Comparison of ENCODE assay signal across 8 cellular contexts in the genomic region with DNA sequence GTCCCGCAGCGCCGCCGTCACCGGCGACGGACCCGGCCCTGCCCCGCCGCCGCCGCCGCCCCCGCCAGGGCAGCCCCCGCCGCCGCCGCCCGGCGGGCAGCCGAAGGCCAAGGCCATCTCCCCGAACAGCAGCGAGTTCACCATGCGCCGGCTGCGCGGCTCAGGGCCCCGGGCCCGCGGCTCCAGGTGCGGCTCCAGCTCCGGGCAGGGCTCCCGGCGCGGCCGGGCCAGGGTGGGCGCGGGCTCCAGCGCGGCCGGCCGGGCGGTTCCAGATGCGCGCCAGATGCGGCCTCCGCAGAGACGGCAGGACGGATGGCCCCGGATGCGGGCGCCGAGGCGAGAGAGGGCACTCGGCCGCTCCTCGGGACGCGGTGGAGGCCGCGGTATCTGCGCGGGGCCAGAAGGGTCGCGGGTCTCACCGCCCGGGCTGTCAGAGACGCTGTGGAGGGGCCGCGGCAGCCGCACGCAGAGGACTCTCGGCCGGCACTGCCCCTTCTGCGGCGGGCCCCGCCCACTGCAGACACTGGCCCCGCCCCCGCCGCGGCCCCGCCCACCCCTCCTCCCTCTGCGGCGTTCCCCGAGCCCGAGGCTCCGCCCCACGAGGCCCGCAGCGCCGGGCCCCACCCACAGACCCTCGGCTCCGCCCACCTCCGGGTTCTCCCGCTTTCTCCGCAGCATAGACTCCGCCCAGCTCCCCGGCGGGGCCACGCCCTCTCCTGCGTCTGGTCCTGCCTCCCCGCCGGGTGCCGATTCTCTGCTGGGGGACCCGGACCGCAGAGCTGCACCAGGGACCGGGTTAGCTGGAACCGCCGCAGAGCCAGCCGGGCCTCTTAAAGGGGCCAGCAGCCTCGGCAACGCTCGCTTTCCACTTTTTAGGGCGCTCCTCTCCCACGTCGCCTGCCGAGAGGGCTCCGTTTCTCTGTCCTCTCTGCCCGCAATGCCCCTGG. TPM values are rescaled to one million over a fixed set of nuclear protein-coding genes. Genes with fewer than 3 reads are reported as not detected.
DNase-seq lines count a peak whose midpoint lies in the region; ATAC-seq and TF ChIP-seq lines count a peak whose summit lies in the region.

Gene IFFO2, minus strand, starts transcription at position 488 of the 947 bp plus-strand sequence. Its CDS starts 344 bp downstream, at position 144.

- peaks cover 7 to 16% of the 10 kb centered on the region in 2 donors for H3K36me3 Mint-ChIP-seq in activated T-cell treated with anti-CD3 and anti-CD28 coated beads, Interleukin-2, amount 50 U/mL, for 72 hours (ENCODE audit: insufficient read depth in 2 of 2)

- peak within 1 kb of the TSS; percentile 89 to 97 for H3K4me3 Mint-ChIP-seq in activated T-cell treated with anti-CD3 and anti-CD28 coated beads, Interleukin-2, amount 50 U/mL, for 72 hours

- H3K4me1 ChIP-seq in HUES64 (ENCODE audit: insufficient read depth, low read length) (peaks cover 7% of the 10 kb centered on the region), Peyer's patch (peaks cover 0 to 34% (median 21%) of the 10 kb centered on the region in 4 donors), esophagus muscularis mucosa (peaks cover 37 to 52% (median 50%) of the 10 kb centered on the region in 4 donors)

- peak within 1 kb of the TSS; percentile 64 for H3K9ac ChIP-seq in HUES64 (ENCODE audit: low read depth, low read length)

- peaks cover 38% of the 10 kb centered on the region for H3K27me3 ChIP-seq in HUES64 (ENCODE audit: insufficient read depth, low read length)
- H3K27me3 ChIP-seq in Peyer's patch: no peaks in the 10 kb centered on the region
- no peaks in the 10 kb centered on the region for H3K27me3 ChIP-seq in esophagus muscularis mucosa

- H3K36me3 ChIP-seq in HUES64 (ENCODE audit: insufficient read depth, low read length): no peaks in the 10 kb centered on the region
- no peaks in the 10 kb centered on the region for H3K36me3 ChIP-seq in Peyer's patch
- H3K36me3 ChIP-seq in esophagus muscularis mucosa: no peaks in the 10 kb centered on the region

- TF ChIP-seq CTCF in Peyer's patch (IDR thresholded peaks at IDR 0.05) (no peak), esophagus muscularis mucosa (IDR thresholded peaks at IDR 0.05) (no peak)

- H3K27me3 Mint-ChIP-seq in activated T-cell treated with anti-CD3 and anti-CD28 coated beads, Interleukin-2, amount 50 U/mL, for 72 hours (ENCODE audit: low read depth): no peaks in the 10 kb centered on the region

- H3K9me3 ChIP-seq in HUES64 (ENCODE audit: insufficient read depth, low read depth, low read length) (no peaks in the 10 kb centered on the region), Peyer's patch (no peaks in the 10 kb centered on the region), esophagus muscularis mucosa (no peaks in the 10 kb centered on the region)

- no peaks in the 10 kb centered on the region for H3K9me3 Mint-ChIP-seq in activated T-cell treated with anti-CD3 and anti-CD28 coated beads, Interleukin-2, amount 50 U/mL, for 72 hours

- no peak for TF ChIP-seq EP300 in esophagus muscularis mucosa (IDR thresholded peaks at IDR 0.05)

- 0 out of 2 replicates have a peak within 1 kb of the TSS, but pooled peaks have one; percentile 16 for H3K27ac ChIP-seq in HUES64 (ENCODE audit: low read depth, low read length)
- peak within 1 kb of the TSS; percentile 57 to 90 (median 84) for H3K27ac ChIP-seq in Peyer's patch
- H3K27ac ChIP-seq in esophagus muscularis mucosa (replicated peaks in 1 of 4): peak within 1 kb of the TSS; percentile 85 to 95 (median 94)

- no peak within 1 kb of the TSS for H3K27ac Mint-ChIP-seq in activated T-cell treated with anti-CD3 and anti-CD28 coated beads, Interleukin-2, amount 50 U/mL, for 72 hours

- DNase-seq in DMS114 treated with DMSO at 0.1 percent for 48 hours (lab: John Stamatoyannopoulos, UW; ENCODE audit: unreplicated experiment) (peak; percentile 79), Peyer's patch (peak; percentile 99), esophagus muscularis mucosa (ENCODE audit: extremely low spot score) (peak; percentile 99), myocyte (ENCODE audit: low read depth) (peak; percentile 94)
- DNase-seq in activated T-cell treated with anti-CD3 and anti-CD28 coated beads, Interleukin-2, amount 50 U/mL, for 72 hours: peak; percentile 99 to 100
- peak; percentile 98 for DNase-seq in stimulated activated CD8-positive, alpha-beta memory T cell treated with anti-CD3 and anti-CD28 coated beads, Interleukin-7, amount 100 ng/mL, for 24 hours (ENCODE audit: low read depth)

- under 1% methylated on average over 114 of the region's 119 CpGs for WGBS in HUES64
- 0% methylated on average over 4 of the region's 119 CpGs for WGBS in esophagus muscularis mucosa

- TF ChIP-seq POLR2A in Peyer's patch (IDR thresholded peaks at IDR 0.05) (peak; percentile 59 to 65), esophagus muscularis mucosa (IDR thresholded peaks at IDR 0.05; ENCODE audit: low read depth) (peak; percentile 77)

- H3K4me1 Mint-ChIP-seq in activated T-cell treated with anti-CD3 and anti-CD28 coated beads, Interleukin-2, amount 50 U/mL, for 72 hours (ENCODE audit: low read depth): peaks cover 65% of the 10 kb centered on the region

- peak; percentile 64 for ATAC-seq in GM21515 (IDR thresholded peaks at IDR 0.05; ENCODE audit: unreplicated experiment)
- ATAC-seq in activated T-cell treated with anti-CD3 and anti-CD28 coated beads, Interleukin-2, amount 50 U/mL, for 72 hours (replicated peaks in 1 of 2): peak; percentile 64 to 67

- H3K4me3 ChIP-seq in HUES64 (ENCODE audit: low read length): peak within 1 kb of the TSS; percentile 69
- H3K4me3 ChIP-seq in Peyer's patch: peak within 1 kb of the TSS; percentile 75 to 97 (median 90)
- peak within 1 kb of the TSS; percentile 79 to 93 (median 86) for H3K4me3 ChIP-seq in esophagus muscularis mucosa

- intact Hi-C loops in esophagus muscularis mucosa (cut with DNase I): loop anchor here (5.0 kb wide), 1 partner anchor 34 kb away; no protein-coding TSS in a partner anchor

RNA-seq across cellular contexts. Expression of gene IFFO2, which starts in this region (rescaled TPM):
- 3.8 TPM for polyA plus RNA-seq in HUES64 (2013, experiment 1 of 2)
- polyA plus RNA-seq in HUES64 (2013, experiment 2 of 2): 3.2 TPM
- 10 to 100 TPM in 1 of 4 donors, 1 to 10 TPM in 3; 1.9 to 14.9 (median 3.8) TPM for total RNA-seq in Peyer's patch
- 10 to 100 TPM; 69.2 to 79.1 TPM for total RNA-seq in activated T-cell treated with anti-CD3 and anti-CD28 coated beads, Interleukin-2, amount 50 U/mL, for 72 hours
- total RNA-seq in esophagus muscularis mucosa: 10 to 100 TPM in 3 of 4 donors, 1 to 10 TPM in 1; 9.6 to 40.3 (median 16.3) TPM
- total RNA-seq in myocyte: 12.4 and 16.2 TPM in 2 replicates
- polyA plus RNA-seq in myocyte (2012): 41.3 TPM

Comparison
In these comparisons a context has a peak if more than half of its experiments do, and no peak if none do; other contexts are left out.
1. Peak in every context shown above with its lines: DNase-seq, ATAC-seq, H3K4me3 ChIP-seq and H3K27ac ChIP-seq.
2. H3K27ac ChIP-seq: peak in every context shown above with its lines; median percentile 94 in esophagus muscularis mucosa; 84 in Peyer's patch; 16 in HUES64.